In the genomic region with DNA sequence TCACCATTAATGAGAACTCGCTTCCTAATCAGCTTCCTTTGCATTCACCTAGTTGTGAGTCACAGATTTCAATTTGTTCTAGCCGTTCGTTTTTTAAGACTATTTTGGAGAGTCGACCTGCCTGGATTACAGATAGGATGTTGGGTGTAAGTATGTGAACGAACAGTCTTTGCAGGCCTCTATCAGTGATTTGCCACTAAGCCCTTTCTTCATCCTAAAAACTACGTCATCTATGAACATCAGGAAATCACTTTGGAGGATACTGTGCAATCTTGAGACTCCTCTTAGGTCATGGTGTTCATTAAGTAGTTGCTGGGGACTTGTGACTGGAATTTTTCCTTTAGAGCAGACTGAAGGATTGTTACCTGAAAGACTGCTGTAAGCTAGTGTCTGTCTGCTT, we compare ENCODE assay signal across 8 cellular contexts. TPM values are rescaled to one million over a fixed set of nuclear protein-coding genes. Genes with fewer than 3 reads are reported as not detected.
DNase-seq lines count a peak whose midpoint lies in the region; ATAC-seq and TF ChIP-seq lines count a peak whose summit lies in the region.

No MANE protein-coding gene starts in this region.

- intact Hi-C loops in Caco-2 (cut with micrococcal nuclease; ENCODE audit: unreplicated experiment), result no loop called here

- H3K27me3 ChIP-seq in Caco-2 (replicated peaks; ENCODE audit: control insufficient read depth, insufficient read depth, low read length) (no peaks in the 10 kb centered on the region), HL-60 (ENCODE audit: insufficient read depth, poor library complexity, severe bottlenecking) (no peaks in the 10 kb centered on the region)

- no peaks in the 10 kb centered on the region for H3K27me3 Mint-ChIP-seq in Caco-2 (ENCODE audit: insufficient read depth, unreplicated experiment)
- no peaks in the 10 kb centered on the region for H3K27me3 Mint-ChIP-seq in activated naive CD8-positive, alpha-beta T cell

- H3K36me3 Mint-ChIP-seq in Caco-2 (ENCODE audit: insufficient read depth, unreplicated experiment), result no peaks in the 10 kb centered on the region
- no peaks in the 10 kb centered on the region for H3K36me3 Mint-ChIP-seq in activated naive CD8-positive, alpha-beta T cell

- CTCF ChIA-PET in Caco-2 (lab: Charles Lee), result no interaction called here

- peak overlapping the region; percentile 81 for H3K4me3 Mint-ChIP-seq in Caco-2 (ENCODE audit: unreplicated experiment)
- H3K4me3 Mint-ChIP-seq in activated naive CD8-positive, alpha-beta T cell, result peak overlapping the region; percentile 90

- H3K27ac ChIP-seq in HL-60 (replicated peaks) (no peak overlapping the region), mesodermal cell (ENCODE audit: low read depth, low read length, severe bottlenecking) (no peak overlapping the region)

- ATAC-seq in GM21526 (IDR thresholded peaks at IDR 0.05; ENCODE audit: low FRiP score, unreplicated experiment), result no peak

- H3K4me1 Mint-ChIP-seq in Caco-2 (ENCODE audit: low read depth, unreplicated experiment), result peaks cover 5% of the 10 kb centered on the region
- H3K4me1 Mint-ChIP-seq in activated naive CD8-positive, alpha-beta T cell (ENCODE audit: low read depth), result peaks cover 11% of the 10 kb centered on the region

- BruUV-seq in Caco-2 (replicated peaks; lab: Mats Ljungman, UMichigan), result no TSS peak

- TF ChIP-seq CTCF in Caco-2 (IDR thresholded peaks at IDR 0.05; ENCODE audit: insufficient read depth in 1 of 2, low read depth in 1 of 2, low read length in 1 of 2, severe bottlenecking in 1 of 2, unreplicated experiment in 1 of 2) (no peak), HL-60 (IDR thresholded peaks at IDR 0.05; ENCODE audit: insufficient read depth, low read length) (no peak), GM20000 (IDR thresholded peaks at IDR 0.05; ENCODE audit: extremely low read depth, missing control alignments) (no peak)

- peak overlapping the region; percentile 95 for H3K27ac Mint-ChIP-seq in Caco-2 (ENCODE audit: unreplicated experiment)
- peak overlapping the region; percentile 35 for H3K27ac Mint-ChIP-seq in activated naive CD8-positive, alpha-beta T cell

- H3K4me1 ChIP-seq in Caco-2 (no peaks in the 10 kb centered on the region), mesodermal cell (ENCODE audit: control insufficient read depth, insufficient read depth, low read length, poor library complexity, severe bottlenecking) (no peaks in the 10 kb centered on the region)

- H3K36me3 ChIP-seq in Caco-2 (ENCODE audit: control insufficient read depth, insufficient read depth, low read length), result no peaks in the 10 kb centered on the region
- peaks cover 15% of the 10 kb centered on the region for H3K36me3 ChIP-seq in mesodermal cell (ENCODE audit: control insufficient read depth, insufficient read depth, low read length)

- H3K9me3 ChIP-seq in Caco-2 (no peaks in the 10 kb centered on the region), mesodermal cell (ENCODE audit: control insufficient read depth, low read length) (no peaks in the 10 kb centered on the region)

- H3K9me3 Mint-ChIP-seq in Caco-2 (ENCODE audit: unreplicated experiment), result no peaks in the 10 kb centered on the region
- no peaks in the 10 kb centered on the region for H3K9me3 Mint-ChIP-seq in activated naive CD8-positive, alpha-beta T cell (ENCODE audit: low read depth)

- peak overlapping the region; percentile 75 for H3K4me3 ChIP-seq in Caco-2 (ENCODE audit: low read depth, low read length)
- H3K4me3 ChIP-seq in HL-60 (replicated peaks; ENCODE audit: insufficient read depth, low read length), result peak overlapping the region; percentile 56
- H3K4me3 ChIP-seq in mesodermal cell (ENCODE audit: extremely low read depth, insufficient read depth, low read length, poor library complexity, severe bottlenecking), result peak overlapping the region; percentile 58

- no peak for DNase-seq in Caco-2
- no peak for DNase-seq in HL-60 (ENCODE audit: low read depth in 1 of 2, low spot score in 1 of 2)
- DNase-seq in NCI-H526 (lab: John Stamatoyannopoulos, UW), result no peak
- DNase-seq in GM20000 (ENCODE audit: low spot score), result no peak
- no peak for DNase-seq in NCI-H2081 treated with DMSO at 0.1 percent for 48 hours (lab: John Stamatoyannopoulos, UW)

- WGBS in mesodermal cell (ENCODE audit: insufficient coverage in 2 of 2), 2 experiments, result no CpG with 5 or more reads among the region's 6 CpGs

- POLR2A ChIA-PET in Caco-2 (lab: Charles Lee), result interaction anchor here (0.9 kb wide), 1 partner anchor 22 kb away, joined by 3 read pairs; no protein-coding TSS in a partner anchor

RNA-seq across cellular contexts. Expression of gene POLA1, which starts 1.1 kb away (rescaled TPM):
- 21.6 and 23.5 TPM in 2 replicates for total RNA-seq in Caco-2 (2022)
- 11.6 TPM for polyA plus RNA-seq in mesodermal cell (2013, experiment 1 of 2)
- 11.3 TPM for polyA plus RNA-seq in mesodermal cell (2013, experiment 2 of 2)

RNA-seq across cellular contexts. Expression of gene PCYT1B, which starts 47.7 kb away (rescaled TPM):
- total RNA-seq in Caco-2 (2022), result 20.8 and 24.7 TPM in 2 replicates
- polyA plus RNA-seq in mesodermal cell (2013, experiment 1 of 2), result 9.2 TPM
- 10.1 TPM for polyA plus RNA-seq in mesodermal cell (2013, experiment 2 of 2)
